Comparison of ENCODE assay signal across 7 cellular contexts in the genomic region with DNA sequence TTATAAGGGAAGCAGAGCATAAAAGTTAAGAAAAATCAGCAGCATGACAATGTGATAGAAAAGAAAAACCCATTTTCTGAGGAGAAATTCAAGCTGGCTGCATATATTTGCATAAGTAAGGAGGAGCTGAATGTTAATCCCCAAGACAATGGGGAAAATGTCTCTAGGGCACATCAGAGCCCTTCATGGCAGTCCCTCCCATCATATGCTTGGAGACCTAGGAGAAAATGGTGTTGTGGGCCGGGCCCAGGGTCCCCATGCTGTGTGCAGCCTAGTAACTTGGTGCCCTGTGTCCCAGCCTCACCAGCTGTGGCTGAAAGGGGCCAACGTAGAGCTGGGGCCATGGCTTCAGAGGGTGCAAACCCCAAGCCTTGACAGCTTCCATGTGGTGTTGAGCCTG.
"Had no signal": no experiment of that assay in that cellular context is flagged by ENCODE, and none has a peak within 500 bp of the region (broad histone marks: within the 10 kb centered on the region; RNA-seq: fewer than 3 reads in every experiment).

No MANE protein-coding gene starts in this region.

- ATAC-seq: HepG2, K562 had no signal

- H3K27ac Mint-ChIP-seq: IgD-negative memory B cell had no signal

- DNase-seq: IMR-90, KBM-7, KG1 had no signal

- H3K27ac ChIP-seq: HL-60 had no signal

- H3K36me3 Mint-ChIP-seq: IgD-negative memory B cell had no signal

- H3K4me3 Mint-ChIP-seq: IgD-negative memory B cell had no signal

- H3K4me3 ChIP-seq: K562 had no signal

- H3K4me1 Mint-ChIP-seq: IgD-negative memory B cell had no signal
